8 cellular contexts compared by ENCODE assay signal in the genomic region with DNA sequence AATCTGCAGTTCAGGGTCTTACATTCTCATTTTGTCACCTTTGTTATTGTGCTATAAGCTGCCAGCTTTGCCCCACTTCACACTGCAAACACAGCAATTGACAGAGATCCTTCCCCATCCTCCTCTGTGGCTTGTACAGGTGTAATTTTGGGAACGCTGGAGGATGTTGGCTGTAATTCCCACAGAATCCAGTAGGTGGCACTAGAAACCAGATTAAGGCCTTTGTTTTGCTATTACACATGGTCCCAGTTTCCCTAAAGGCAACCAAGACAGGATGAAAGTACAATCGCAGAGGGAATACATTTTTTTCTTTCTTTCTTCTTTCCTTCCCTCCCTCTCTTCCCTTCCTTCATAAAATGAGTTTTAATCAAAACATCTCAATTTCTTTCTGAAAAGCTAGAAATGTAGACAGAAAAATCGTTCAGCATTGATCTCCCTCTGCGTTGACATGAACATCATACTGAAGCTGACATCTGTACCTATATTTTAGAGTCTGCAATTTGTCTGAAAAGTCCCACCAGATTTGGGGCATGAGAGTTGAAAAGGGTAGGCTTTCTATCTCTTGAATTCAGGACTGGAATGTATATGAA. TPM values are rescaled to one million over a fixed set of nuclear protein-coding genes. Genes with fewer than 3 reads are reported as not detected.
DNase-seq lines count a peak whose midpoint lies in the region; ATAC-seq, FAIRE-seq and TF ChIP-seq lines count a peak whose summit lies in the region.

No MANE protein-coding gene starts in this region.

- TF ChIP-seq POLR2A in GM12892 (IDR thresholded peaks at IDR 0.05; ENCODE audit: low read depth, low read length) = no peak

- no peak overlapping the region for H3K4me3 ChIP-seq in retinal pigment epithelial cell (ENCODE audit: low read length)

- ATAC-seq in HG03039 (IDR thresholded peaks at IDR 0.05; ENCODE audit: unreplicated experiment) (peak; percentile 58), omental fat pad (ENCODE audit: low FRiP score) (no peak)

- FAIRE-seq in GM12892 (lab: Jason Lieb, UNC) = peak; percentile 82

- DNase-seq in CD1c-positive myeloid dendritic cell (ENCODE audit: extremely low spot score) (peak; percentile 61), GM12892 (ENCODE audit: insufficient read length) (peak; percentile 21), NCI-H345 (lab: John Stamatoyannopoulos, UW) (peak; percentile 76), activated T-cell treated with anti-CD3 and anti-CD28 coated beads for 4 hours (peak; percentile 25), glomerular visceral epithelial cell (ENCODE audit: extremely low spot score) (peak; percentile 52), retinal pigment epithelial cell (ENCODE audit: low read depth) (peak; percentile 2), omental fat pad (ENCODE audit: low spot score) (no peak)

- peak; percentile 90 for TF ChIP-seq CTCF in retinal pigment epithelial cell (conservative IDR thresholded peaks at IDR 0.05; ENCODE audit: low read depth, low read length)
- TF ChIP-seq CTCF in omental fat pad (IDR thresholded peaks at IDR 0.05) = peak in 1 of 3 donors; percentile 25

RNA-seq across cellular contexts. Expression of a gene that starts 21.3 kb away (rescaled TPM):
- not detected for polyA plus RNA-seq in GM12892 (2012; ENCODE audit: missing spikeins)
- total RNA-seq in omental fat pad = 1 to 10 TPM in 1 of 4 donors, under 1 TPM in 1, not detected in 2; 0.48 to 1.3 TPM

RNA-seq across cellular contexts. Expression of a gene that starts 48.7 kb away (rescaled TPM):
- not detected for polyA plus RNA-seq in GM12892 (2012; ENCODE audit: missing spikeins)
- not detected for total RNA-seq in omental fat pad
